ENCODE assay signal across 8 cellular contexts in genomic region chr18:50819727-50820378, GRCh38. TPM values are rescaled to one million over a fixed set of nuclear protein-coding genes. Genes with fewer than 3 reads are reported as not detected.
DNase-seq lines count a peak whose midpoint lies in the region; TF ChIP-seq lines count a peak whose summit lies in the region.

MRO (minus strand) TSS chr18:50820016; CDS start chr18:50809400, 10,616 bp downstream.

- H3K4me3 ChIP-seq in LNCaP clone FGC (ENCODE audit: low read depth, low read length): peak within 1 kb of the TSS; percentile 50

- no peak within 1 kb of the TSS for H3K4me3 Mint-ChIP-seq in nephron

- DNase-seq in EH (ENCODE audit: low read depth): peak; percentile 74
- DNase-seq in H4 (ENCODE audit: low spot score): peak; percentile 67
- DNase-seq in LNCaP clone FGC (ENCODE audit: low read depth): no peak
- DNase-seq in RPMI7951 (ENCODE audit: low read depth): peak; percentile 65
- peak; percentile 57 to 60 for DNase-seq in activated T-helper 1 cell treated with anti-CD3 and anti-CD28 coated beads, Interleukin-2, amount 50 U/mL, for 16 hours (ENCODE audit: low read depth in 1 of 2, low spot score in 1 of 2)
- DNase-seq in fibroblast of the conjunctiva (ENCODE audit: low read depth): peak; percentile 81
- peak; percentile 70 for DNase-seq in stimulated activated naive CD4-positive, alpha-beta T cell treated with Interleukin-2 at 50 U/mL for 16 hours (lab: John Stamatoyannopoulos, UW)

- TF ChIP-seq CTCF in LNCaP clone FGC (IDR thresholded peaks at IDR 0.05; ENCODE audit: control insufficient read depth, extremely low read depth, insufficient read depth) (peak; percentile 90), nephron (IDR thresholded peaks at IDR 0.05; ENCODE audit: unreplicated experiment in 3 of 3) (peak; percentile 93 to 96 (median 94))

- H3K27ac Mint-ChIP-seq in nephron: no peak within 1 kb of the TSS

- peaks cover 20% of the 10 kb centered on the region for H3K4me1 Mint-ChIP-seq in nephron

- H3K36me3 Mint-ChIP-seq in nephron (ENCODE audit: low read depth): no peaks in the 10 kb centered on the region

- H3K27me3 Mint-ChIP-seq in nephron (ENCODE audit: low read depth): no peaks in the 10 kb centered on the region

- no peaks in the 10 kb centered on the region for H3K9me3 Mint-ChIP-seq in nephron

RNA-seq across cellular contexts. Expression of gene MRO, which starts in this region (rescaled TPM):
- 0.82 and 1.2 TPM in 2 replicates for total RNA-seq in H4 (2014; rRNA removed; shearing (Covaris generic))
- total RNA-seq in RPMI7951 (2014; rRNA removed; shearing (Covaris generic)): not detected in 2 replicates

Comparison
In these comparisons a context has a peak if more than half of its experiments do, and no peak if none do; other contexts are left out.
1. Peak in DNase-seq in RPMI7951; RNA of the gene not detected or under 1 TPM.